Comparison of ENCODE assay signal across 20 cellular contexts in genomic region chr1:109377698-109378097, GRCh38. TPM values are rescaled to one million over a fixed set of nuclear protein-coding genes. Genes with fewer than 3 reads are reported as not detected.
DNase-seq lines count a peak whose midpoint lies in the region; ATAC-seq, FAIRE-seq and TF ChIP-seq lines count a peak whose summit lies in the region.
"Had no signal": no experiment of that assay in that cellular context is flagged by ENCODE, and none has a peak within 500 bp of the region (broad histone marks: within the 10 kb centered on the region; RNA-seq: fewer than 3 reads in every experiment).

No MANE protein-coding gene starts in this region.

- H3K4me1 Mint-ChIP-seq in WTC11 = peaks cover 20% of the 10 kb centered on the region

- H3K4me1 ChIP-seq in ACC112 (ENCODE audit: control insufficient read depth, insufficient read depth, low read length, unreplicated experiment) (peaks cover 21% of the 10 kb centered on the region), psoas muscle (peaks cover 54% of the 10 kb centered on the region), testis (peaks cover 12% of the 10 kb centered on the region), upper lobe of right lung (peaks cover 13% of the 10 kb centered on the region)
- H3K4me1 ChIP-seq: BE2C had no signal

- CTCF ChIA-PET in WTC11 (lab: Charles Lee) = interaction anchor here (1.5 kb wide), 1 partner anchor 95 kb away, joined by 4 read pairs; the partner anchor contains the start of gene PSRC1

- 95 to 97% (median 95%) methylated on average over 4 of the region's 4 CpGs for WGBS in psoas muscle, 3 donors
- 87 to 97% methylated on average over 4 of the region's 4 CpGs for WGBS in testis, 2 donors

- no peak for TF ChIP-seq POLR2A in testis (IDR thresholded peaks at IDR 0.05)

- H3K9me3 Mint-ChIP-seq in WTC11 = no peaks in the 10 kb centered on the region
- H3K9me3 Mint-ChIP-seq: CD8-positive, alpha-beta T cell; HFFc6 had no signal

- no peak overlapping the region for H3K27ac Mint-ChIP-seq in WTC11
- H3K27ac Mint-ChIP-seq: CD14-positive monocyte; CD8-positive, alpha-beta T cell; HFFc6 had no signal

- no peak overlapping the region for H3K4me3 Mint-ChIP-seq in WTC11
- H3K4me3 Mint-ChIP-seq: CD14-positive monocyte; CD8-positive, alpha-beta T cell; HFFc6 had no signal

- H3K4me3 ChIP-seq in ACC112 (ENCODE audit: low read depth, low read length) (no peak overlapping the region), psoas muscle (no peak overlapping the region), testis (no peak overlapping the region), upper lobe of right lung (no peak overlapping the region)
- H3K4me3 ChIP-seq: HAP-1 had no signal

- H3K27me3 ChIP-seq in ACC112 (ENCODE audit: insufficient read depth, low read length) = no peaks in the 10 kb centered on the region
- H3K27me3 ChIP-seq in psoas muscle (ENCODE audit: insufficient read depth in 3 of 3, low read length in 2 of 3) = no peaks in the 10 kb centered on the region
- H3K27me3 ChIP-seq in testis = no peaks in the 10 kb centered on the region
- H3K27me3 ChIP-seq in upper lobe of right lung = no peaks in the 10 kb centered on the region
- H3K27me3 ChIP-seq: BE2C had no signal

- H3K27ac ChIP-seq in ACC112 (ENCODE audit: low read depth, low read length) (peak overlapping the region; percentile 67), psoas muscle (peak overlapping the region; percentile 97), testis (no peak overlapping the region), upper lobe of right lung (no peak overlapping the region)

- DNase-seq in WTC11 (ENCODE audit: low spot score) = no peak
- no peak for DNase-seq in psoas muscle
- DNase-seq in urothelium cell line (ENCODE audit: low spot score) = no peak
- no peak for DNase-seq in testis
- no peak for DNase-seq in upper lobe of right lung
- DNase-seq: BE2C; CD8-positive, alpha-beta T cell; COR-L47; DMS153; DMS79 treated with DMSO at 0.1 percent for 48 hours; GDM1; HFFc6; Karpas-422 had no signal

- FAIRE-seq in urothelium cell line (lab: Jason Lieb, UNC) = peak; percentile 5
- FAIRE-seq: D721Med, GM19239, H1 had no signal

- intact Hi-C loops in psoas muscle (cut with DNase I) (no loop called here), testis (cut with DNase I; ENCODE audit: low total_unique reads) (no loop called here), upper lobe of right lung (cut with DNase I) (no loop called here)

- H3K79me2 ChIP-seq in ACC112 (ENCODE audit: control insufficient read depth, insufficient read depth, low read length, unreplicated experiment) = peaks cover 3% of the 10 kb centered on the region

- H3K36me3 Mint-ChIP-seq in WTC11 = no peaks in the 10 kb centered on the region
- H3K36me3 Mint-ChIP-seq: CD8-positive, alpha-beta T cell had no signal

- no peaks in the 10 kb centered on the region for H3K27me3 Mint-ChIP-seq in WTC11 (ENCODE audit: low read depth)

- ATAC-seq in WTC11 (no peak), psoas muscle (no peak), HG02623 (IDR thresholded peaks at IDR 0.05; ENCODE audit: unreplicated experiment) (no peak), upper lobe of right lung (no peak)
- ATAC-seq: CD8-positive, alpha-beta T cell had no signal

- no peaks in the 10 kb centered on the region for H3K36me3 ChIP-seq in ACC112 (ENCODE audit: insufficient read depth, low read length)
- H3K36me3 ChIP-seq in psoas muscle (ENCODE audit: insufficient read depth in 1 of 2, low read depth in 1 of 2) = peaks cover 0 to 2% of the 10 kb centered on the region in 2 donors
- no peaks in the 10 kb centered on the region for H3K36me3 ChIP-seq in testis (ENCODE audit: low read depth, missing control alignments)
- H3K36me3 ChIP-seq in upper lobe of right lung = no peaks in the 10 kb centered on the region
- H3K36me3 ChIP-seq: BE2C, HAP-1 had no signal

- POLR2A ChIA-PET in WTC11 (lab: Charles Lee) = no interaction called here

- TF ChIP-seq CTCF in WTC11 (IDR thresholded peaks at IDR 0.05) (no peak), psoas muscle (IDR thresholded peaks at IDR 0.05) (no peak), testis (IDR thresholded peaks at IDR 0.05) (no peak), upper lobe of right lung (IDR thresholded peaks at IDR 0.05) (no peak)

- H3K9me3 ChIP-seq in psoas muscle (no peaks in the 10 kb centered on the region), testis (no peaks in the 10 kb centered on the region), upper lobe of right lung (no peaks in the 10 kb centered on the region)
- H3K9me3 ChIP-seq: BE2C, HAP-1 had no signal

- no peak overlapping the region for H2AFZ ChIP-seq in ACC112 (ENCODE audit: low read length, unreplicated experiment)

TF ChIP-seq in WTC11, 78 proteins besides CTCF, POLR2A, EP300 and RAD21:
- TF ChIP-seq ZNF121 (CRISPR knock-in tag; IDR thresholded peaks at IDR 0.05) (peak; percentile 30; the same call in 1 of the 2 replicates), CBFB (CRISPR knock-in tag; IDR thresholded peaks at IDR 0.05; ENCODE audit: low read depth) (no peak)

RNA-seq across cellular contexts. Expression of gene SORT1, which starts 20.0 kb away (rescaled TPM):
- total RNA-seq in WTC11 (2021) (50.2 to 60.8 TPM (median 55.9 TPM) in 3 replicates), psoas muscle (100 to 1,000 TPM; 123 to 363 (median 207) TPM), testis (100 to 1,000 TPM; 174 to 212 TPM), upper lobe of right lung (183 TPM)
- polyA plus RNA-seq in psoas muscle (100 to 1,000 TPM in 1 of 3 donors, 10 to 100 TPM in 2; 15.8 to 131 (median 81.9) TPM), testis (ENCODE audit: insufficient read depth, low read depth, low replicate concordance) (110 TPM)

RNA-seq across cellular contexts. Expression of gene PSMA5, which starts 48.5 kb away (rescaled TPM):
- total RNA-seq in WTC11 (2021) (115 to 150 TPM (median 119 TPM) in 3 replicates), psoas muscle (100 to 1,000 TPM in 1 of 4 donors, 10 to 100 TPM in 3; 58.1 to 123 (median 94.6) TPM), testis (10 to 100 TPM; 30.9 to 56.9 TPM), upper lobe of right lung (67.8 TPM)
- polyA plus RNA-seq in psoas muscle (100 to 1,000 TPM in 2 of 3 donors, 10 to 100 TPM in 1; 90.6 to 213 (median 146) TPM), testis (ENCODE audit: insufficient read depth, low read depth, low replicate concordance) (72.0 TPM)

Comparison
In these comparisons a context has a peak if more than half of its experiments do, and no peak if none do; other contexts are left out.
1. H3K27ac ChIP-seq: peak in ACC112 (single experiment) and psoas muscle (single experiment); none in testis (0 of 2) and upper lobe of right lung (single experiment).